Comparison of ENCODE assay signal across 9 cellular contexts in genomic region chr12:15629108-15629507, GRCh38.
DNase-seq lines count a peak whose midpoint lies in the region; ATAC-seq and TF ChIP-seq lines count a peak whose summit lies in the region.
"Had no signal": no experiment of that assay in that cellular context is flagged by ENCODE, and none has a peak within 500 bp of the region (broad histone marks: within the 10 kb centered on the region; RNA-seq: fewer than 3 reads in every experiment).

No MANE protein-coding gene starts in this region.

- peak overlapping the region; percentile 41 for H3K4me3 Mint-ChIP-seq in Caco-2 (ENCODE audit: unreplicated experiment)
- H3K4me3 Mint-ChIP-seq: stimulated activated naive CD8-positive, alpha-beta T cell treated with anti-CD3 and anti-CD28 coated beads, Interleukin-15, Interleukin-2, amounts not matched to agents 100 ng/mL and 50 ng/mL, for 24 hours had no signal

- peak overlapping the region; percentile 82 for H3K27ac Mint-ChIP-seq in Caco-2 (ENCODE audit: unreplicated experiment)
- H3K27ac Mint-ChIP-seq: stimulated activated naive CD8-positive, alpha-beta T cell treated with anti-CD3 and anti-CD28 coated beads, Interleukin-15, Interleukin-2, amounts not matched to agents 100 ng/mL and 50 ng/mL, for 24 hours had no signal

- DNase-seq in Caco-2 = peak; percentile 88 to 95
- peak in 1 of 2 donors; percentile 39 for DNase-seq in breast epithelium (ENCODE audit: low spot score in 2 of 2)
- DNase-seq in right lobe of liver = peak in 1 of 3 donors; percentile 71
- DNase-seq in aorta = peak; percentile 61 to 77
- DNase-seq in NCI-H82 (lab: John Stamatoyannopoulos, UW) = no peak
- no peak for DNase-seq in COLO668 (lab: John Stamatoyannopoulos, UW; ENCODE audit: unreplicated experiment)

- no TSS peak for BruUV-seq in Caco-2 (replicated peaks; lab: Mats Ljungman, UMichigan)

- peaks cover 6% of the 10 kb centered on the region for H3K9me3 Mint-ChIP-seq in Caco-2 (ENCODE audit: unreplicated experiment)
- H3K9me3 Mint-ChIP-seq: stimulated activated naive CD8-positive, alpha-beta T cell treated with anti-CD3 and anti-CD28 coated beads, Interleukin-15, Interleukin-2, amounts not matched to agents 100 ng/mL and 50 ng/mL, for 24 hours had no signal

- H3K36me3 ChIP-seq in Caco-2 (ENCODE audit: control insufficient read depth, insufficient read depth, low read length) (no peaks in the 10 kb centered on the region), breast epithelium (no peaks in the 10 kb centered on the region), right lobe of liver (no peaks in the 10 kb centered on the region), aorta (ENCODE audit: control insufficient read depth in 1 of 2, insufficient read depth in 2 of 2, low read length in 1 of 2) (peaks cover 0 to under 1% of the 10 kb centered on the region in 2 donors)

- TF ChIP-seq POLR2A in breast epithelium (IDR thresholded peaks at IDR 0.05) (no peak), right lobe of liver (IDR thresholded peaks at IDR 0.05) (no peak)

- TF ChIP-seq CTCF in Caco-2 (IDR thresholded peaks at IDR 0.05; ENCODE audit: insufficient read depth in 1 of 2, low read depth in 1 of 2, low read length in 1 of 2, severe bottlenecking in 1 of 2, unreplicated experiment in 1 of 2) = no peak
- TF ChIP-seq CTCF in breast epithelium (IDR thresholded peaks at IDR 0.05) = no peak
- no peak for TF ChIP-seq CTCF in right lobe of liver (IDR thresholded peaks at IDR 0.05)

- H3K9me3 ChIP-seq in Caco-2 (no peaks in the 10 kb centered on the region), breast epithelium (no peaks in the 10 kb centered on the region), right lobe of liver (no peaks in the 10 kb centered on the region), aorta (ENCODE audit: control insufficient read depth, low read length) (no peaks in the 10 kb centered on the region)

- H3K4me1 Mint-ChIP-seq in Caco-2 (ENCODE audit: low read depth, unreplicated experiment) = peaks cover 41% of the 10 kb centered on the region

- WGBS in right lobe of liver (ENCODE audit: insufficient coverage, low coverage, low lambda C conversion rate, missing lambda C conversion rate) = 4% methylated on average over 5 of the region's 5 CpGs
- 2% methylated on average over 5 of the region's 5 CpGs for WGBS in aorta, 2 donors

- peak; percentile 68 for ATAC-seq in HG03196 (IDR thresholded peaks at IDR 0.05; ENCODE audit: unreplicated experiment)
- peak; percentile 96 to 97 (median 97) for ATAC-seq in right lobe of liver
- peak; percentile 93 for ATAC-seq in aorta (ENCODE audit: low FRiP score)
- no peak for ATAC-seq in HG02840 (IDR thresholded peaks at IDR 0.05; ENCODE audit: low FRiP score, unreplicated experiment)

- CTCF ChIA-PET in Caco-2 (lab: Charles Lee) = no interaction called here

- H3K27me3 Mint-ChIP-seq in Caco-2 (ENCODE audit: insufficient read depth, unreplicated experiment) = no peaks in the 10 kb centered on the region
- H3K27me3 Mint-ChIP-seq: stimulated activated naive CD8-positive, alpha-beta T cell treated with anti-CD3 and anti-CD28 coated beads, Interleukin-15, Interleukin-2, amounts not matched to agents 100 ng/mL and 50 ng/mL, for 24 hours had no signal

- H3K27me3 ChIP-seq in Caco-2 (replicated peaks; ENCODE audit: control insufficient read depth, insufficient read depth, low read length) (no peaks in the 10 kb centered on the region), breast epithelium (no peaks in the 10 kb centered on the region), right lobe of liver (no peaks in the 10 kb centered on the region), aorta (ENCODE audit: control insufficient read depth in 1 of 2, insufficient read depth in 2 of 2, low read length in 1 of 2) (no peaks in the 10 kb centered on the region)

- H3K27ac ChIP-seq in breast epithelium (peak overlapping the region; percentile 66 to 78), right lobe of liver (peak overlapping the region; percentile 43 to 58 (median 50)), aorta (ENCODE audit: low read depth in 1 of 2, low read length in 2 of 2) (peak overlapping the region; percentile 92 to 96)

- H3K36me3 Mint-ChIP-seq in Caco-2 (ENCODE audit: insufficient read depth, unreplicated experiment) = no peaks in the 10 kb centered on the region

- intact Hi-C loops in Caco-2 (cut with micrococcal nuclease; ENCODE audit: unreplicated experiment) (loop anchor here (2.0 to 5.0 kb wide), 2 partner anchors 84 to 158 kb away; partner anchors contain the start of gene EPS8), breast epithelium (cut with DNase I; ENCODE audit: low total_unique reads) (no loop called here), right lobe of liver (cut with DNase I) (no loop called here), aorta (cut with DNase I) (loop anchor here in 1 of 2 donors (10.0 kb wide), 1 partner anchor 156 kb away; the partner anchor contains the start of gene EPS8)

- H3K4me3 ChIP-seq in Caco-2 (ENCODE audit: low read depth, low read length) (no peak overlapping the region), breast epithelium (no peak overlapping the region), right lobe of liver (no peak overlapping the region), aorta (ENCODE audit: low read length in 2 of 2) (no peak overlapping the region)

- POLR2A ChIA-PET in Caco-2 (lab: Charles Lee) = no interaction called here

- H3K4me1 ChIP-seq in Caco-2 (peaks cover 32% of the 10 kb centered on the region), breast epithelium (peaks cover 0 to 4% of the 10 kb centered on the region in 2 donors), right lobe of liver (peaks cover 0 to 7% (median 1%) of the 10 kb centered on the region in 4 donors), aorta (ENCODE audit: control insufficient read depth in 1 of 2, insufficient read depth in 2 of 2, low read length in 2 of 2) (peaks cover 2 to 18% of the 10 kb centered on the region in 2 donors)

Comparison
In these comparisons a context has a peak if more than half of its experiments do, and no peak if none do; other contexts are left out.
1. DNase-seq: peak in Caco-2 (2 of 2) and aorta (2 of 2); none in NCI-H82 (single experiment) and COLO668 (single experiment).
2. Peak in every context shown above with its lines, with median percentiles within 50 percentile points of each other: H3K27ac ChIP-seq.